ENCODE assay signal across 23 cellular contexts in the genomic region with DNA sequence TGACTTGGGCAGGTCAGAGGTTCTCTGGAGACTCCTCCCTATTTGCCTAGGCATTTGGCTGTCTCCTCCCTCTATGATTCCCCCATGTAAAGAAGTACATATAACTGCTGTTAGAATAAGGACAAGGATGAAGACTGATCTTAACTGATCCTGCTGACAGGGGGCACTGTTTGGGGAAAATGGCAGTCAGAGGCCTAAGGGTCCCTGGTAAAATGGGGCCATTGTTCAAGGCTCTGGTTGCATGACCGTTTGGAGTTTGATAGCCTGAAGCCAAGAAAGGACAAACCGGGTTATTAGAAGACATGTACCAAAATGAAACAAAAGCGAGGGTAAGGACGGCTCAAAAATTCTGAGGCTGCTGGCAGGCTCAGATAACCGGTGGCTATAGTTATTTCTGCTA.
DNase-seq lines count a peak whose midpoint lies in the region; ATAC-seq, FAIRE-seq and TF ChIP-seq lines count a peak whose summit lies in the region.
"Had no signal": no experiment of that assay in that cellular context is flagged by ENCODE, and none has a peak within 500 bp of the region (broad histone marks: within the 10 kb centered on the region; RNA-seq: fewer than 3 reads in every experiment).

No MANE protein-coding gene starts in this region.

- no CpG with 5 or more reads among the region's 5 CpGs for WGBS in H9 (ENCODE audit: extremely low coverage, insufficient read length, low lambda C conversion rate)
- WGBS in esophagus muscularis mucosa = 69% methylated on average over 5 of the region's 5 CpGs
- 78 to 89% methylated on average over 5 of the region's 5 CpGs for WGBS in sigmoid colon, 2 donors

- H4K20me1 ChIP-seq in H9 (ENCODE audit: control insufficient read depth, insufficient read depth, insufficient read length) (no peaks in the 10 kb centered on the region), astrocyte (ENCODE audit: insufficient read depth, low read length) (no peaks in the 10 kb centered on the region)
- H4K20me1 ChIP-seq: BLaER1 treated with 17β-estradiol and CSF1 and Interleukin-3, amounts not matched to agents 10 nM and 100 nM had no signal

- no peaks in the 10 kb centered on the region for H3K4me1 Mint-ChIP-seq in H9
- peaks cover 5% of the 10 kb centered on the region for H3K4me1 Mint-ChIP-seq in astrocyte (ENCODE audit: low read depth, unreplicated experiment)
- H3K4me1 Mint-ChIP-seq: B cell had no signal

- no peaks in the 10 kb centered on the region for H3K36me3 ChIP-seq in astrocyte (ENCODE audit: insufficient read depth, low read length)
- no peaks in the 10 kb centered on the region for H3K36me3 ChIP-seq in esophagus muscularis mucosa
- no peaks in the 10 kb centered on the region for H3K36me3 ChIP-seq in sigmoid colon

- no peak overlapping the region for H2BK5ac ChIP-seq in H9 (ENCODE audit: insufficient read length, low read length)

- H3K4ac ChIP-seq in H9 (ENCODE audit: low read depth, low read length) = no peak overlapping the region

- no peak overlapping the region for H2BK120ac ChIP-seq in H9 (ENCODE audit: low read depth, low read length, poor library complexity, severe bottlenecking)

- TF ChIP-seq EP300 in esophagus muscularis mucosa (IDR thresholded peaks at IDR 0.05) (no peak), sigmoid colon (IDR thresholded peaks at IDR 0.05) (no peak)

- H3K79me2 ChIP-seq in H9 (ENCODE audit: insufficient read depth, low read length) (no peaks in the 10 kb centered on the region; the same call in 1 of the 2 replicates), astrocyte (ENCODE audit: insufficient read depth, low read length) (peaks cover 14% of the 10 kb centered on the region)

- intact Hi-C loops in esophagus muscularis mucosa (cut with DNase I) = no loop called here
- intact Hi-C loops in sigmoid colon (cut with DNase I) = no loop called here

- H2BK12ac ChIP-seq in H9 (ENCODE audit: insufficient read length, low read depth, low read length) = no peak overlapping the region

- H3K4me3 Mint-ChIP-seq in H9 (no peak overlapping the region), astrocyte (ENCODE audit: unreplicated experiment) (no peak overlapping the region)
- H3K4me3 Mint-ChIP-seq: B cell; CD4-positive, alpha-beta T cell; CD8-positive, alpha-beta T cell had no signal

- no peak overlapping the region for H2AK5ac ChIP-seq in H9 (ENCODE audit: insufficient read length, low read length)

- H3T11ph ChIP-seq in H9 (ENCODE audit: low read length) = no peak overlapping the region

- no peaks in the 10 kb centered on the region; the same call in 1 of the 2 replicates for H3K27me3 Mint-ChIP-seq in H9 (ENCODE audit: low read depth)
- H3K27me3 Mint-ChIP-seq in astrocyte (ENCODE audit: low read depth, unreplicated experiment) = no peaks in the 10 kb centered on the region
- H3K27me3 Mint-ChIP-seq: B cell; CD4-positive, alpha-beta T cell had no signal

- H3K56ac ChIP-seq in H9 (ENCODE audit: insufficient read length, low read depth, low read length) = no peak overlapping the region

- no peak overlapping the region for H3K23ac ChIP-seq in H9 (ENCODE audit: insufficient read length, low read depth, low read length)

- no peak overlapping the region for H4K5ac ChIP-seq in H9 (ENCODE audit: insufficient read length, low read depth, low read length)

- no peak overlapping the region for H4K91ac ChIP-seq in H9 (ENCODE audit: insufficient read length, low read depth, low read length)

- peaks cover 21 to 40% of the 10 kb centered on the region in 2 experiments for H3K9me3 Mint-ChIP-seq in H9
- H3K9me3 Mint-ChIP-seq in astrocyte (ENCODE audit: unreplicated experiment) = peaks cover 31% of the 10 kb centered on the region

- H2AFZ ChIP-seq in H9 (ENCODE audit: low read length) = no peak overlapping the region
- H2AFZ ChIP-seq in astrocyte (ENCODE audit: low read depth, low read length) = no peak overlapping the region

- no peaks in the 10 kb centered on the region for H3K4me1 ChIP-seq in H9 (ENCODE audit: insufficient read depth, low read length)
- peaks cover 6% of the 10 kb centered on the region for H3K4me1 ChIP-seq in astrocyte (ENCODE audit: insufficient read depth, low read length)
- no peaks in the 10 kb centered on the region for H3K4me1 ChIP-seq in esophagus muscularis mucosa
- no peaks in the 10 kb centered on the region for H3K4me1 ChIP-seq in sigmoid colon
- H3K4me1 ChIP-seq: A549, Caco-2 had no signal

- TF ChIP-seq POLR2A in esophagus muscularis mucosa (IDR thresholded peaks at IDR 0.05; ENCODE audit: low read depth) (no peak), sigmoid colon (IDR thresholded peaks at IDR 0.05) (no peak)

- H3K27ac Mint-ChIP-seq in H9 (no peak overlapping the region), astrocyte (ENCODE audit: unreplicated experiment) (no peak overlapping the region)
- H3K27ac Mint-ChIP-seq: B cell; CD4-positive, alpha-beta T cell; CD8-positive, alpha-beta T cell had no signal

- no peak overlapping the region for H4K8ac ChIP-seq in H9 (replicated peaks; ENCODE audit: insufficient read length, low read depth, low read length)

- DNase-seq in H9 (no peak), RPMI7951 (ENCODE audit: low read depth) (peak; percentile 54), astrocyte (ENCODE audit: low read depth) (no peak), esophagus muscularis mucosa (ENCODE audit: extremely low spot score) (peak; percentile 50), pons (ENCODE audit: low spot score) (no peak), sigmoid colon (no peak), NCI-H1092 treated with DMSO at 0.1 percent for 48 hours (lab: John Stamatoyannopoulos, UW) (no peak)
- DNase-seq: AML-193; Caco-2; Calu3; CD4-positive, alpha-beta T cell; CD8-positive, alpha-beta T cell; DMS79 treated with DMSO at 0.1 percent for 48 hours; GF-D8 had no signal

- peaks cover 31% of the 10 kb centered on the region for H3K9me3 ChIP-seq in H9 (ENCODE audit: control insufficient read depth, low read depth, low read length)
- peaks cover 7% of the 10 kb centered on the region for H3K9me3 ChIP-seq in astrocyte (ENCODE audit: insufficient read depth, low read depth, low read length)
- peaks cover 0 to 29% (median 17%) of the 10 kb centered on the region in 4 donors for H3K9me3 ChIP-seq in esophagus muscularis mucosa
- H3K9me3 ChIP-seq in sigmoid colon = peaks cover 0 to 7% (median 1%) of the 10 kb centered on the region in 4 donors
- H3K9me3 ChIP-seq: A549 had no signal

- no peak overlapping the region for H2BK15ac ChIP-seq in H9 (ENCODE audit: low read depth, low read length)

- TF ChIP-seq CTCF in H9 (conservative IDR thresholded peaks at IDR 0.05) (0 out of 3 replicates have a peak, but pooled peaks have one; percentile 20), astrocyte (IDR thresholded peaks at IDR 0.05; ENCODE audit: insufficient read depth, low read depth, low read length) (no peak), esophagus muscularis mucosa (IDR thresholded peaks at IDR 0.05) (no peak), sigmoid colon (IDR thresholded peaks at IDR 0.05) (no peak)

- H3K27ac ChIP-seq in H9 (ENCODE audit: insufficient read length, low read depth, low read length) = no peak overlapping the region
- no peak overlapping the region for H3K27ac ChIP-seq in astrocyte (ENCODE audit: low read depth, low read length)
- H3K27ac ChIP-seq in esophagus muscularis mucosa (replicated peaks in 1 of 4) = no peak overlapping the region
- no peak overlapping the region for H3K27ac ChIP-seq in sigmoid colon
- H3K27ac ChIP-seq: 22Rv1; A549; BLaER1 treated with 17β-estradiol and CSF1 and Interleukin-3, amounts not matched to agents 10 nM and 100 nM; C4-2B had no signal

- ATAC-seq in GM21447 (IDR thresholded peaks at IDR 0.05; ENCODE audit: unreplicated experiment) = no peak
- ATAC-seq: A549; CD8-positive, alpha-beta T cell had no signal

- FAIRE-seq in astrocyte (lab: Jason Lieb, UNC) = peak; percentile 41
- FAIRE-seq: A549, D721Med, G401.6, GM12891 had no signal

- no peaks in the 10 kb centered on the region for H3K27me3 ChIP-seq in H9 (ENCODE audit: insufficient read depth, low read length)
- H3K27me3 ChIP-seq in astrocyte (ENCODE audit: insufficient read depth, low read length) = no peaks in the 10 kb centered on the region
- H3K27me3 ChIP-seq in esophagus muscularis mucosa = no peaks in the 10 kb centered on the region
- H3K27me3 ChIP-seq in sigmoid colon = no peaks in the 10 kb centered on the region
- H3K27me3 ChIP-seq: BLaER1 treated with 17β-estradiol and CSF1 and Interleukin-3, amounts not matched to agents 10 nM and 100 nM had no signal

- no peak overlapping the region for H3K4me2 ChIP-seq in H9 (ENCODE audit: insufficient read depth, insufficient read length, low read length)
- H3K4me2 ChIP-seq in astrocyte (ENCODE audit: low read length) = no peak overlapping the region
- H3K4me2 ChIP-seq: A549; BLaER1 treated with 17β-estradiol and CSF1 and Interleukin-3, amounts not matched to agents 10 nM and 100 nM had no signal

- no peaks in the 10 kb centered on the region for H3K79me1 ChIP-seq in H9 (ENCODE audit: insufficient read depth, low read depth, low read length, poor library complexity, severe bottlenecking)

- H2BK20ac ChIP-seq in H9 (ENCODE audit: low read depth, low read length, poor library complexity, severe bottlenecking) = no peak overlapping the region

- H3K14ac ChIP-seq in H9 (ENCODE audit: insufficient read depth, low read length) = no peak overlapping the region

- H3K4me3 ChIP-seq in astrocyte (ENCODE audit: insufficient read depth, low read depth, low read length) (no peak overlapping the region), esophagus muscularis mucosa (no peak overlapping the region), sigmoid colon (no peak overlapping the region)
- H3K4me3 ChIP-seq: A549; BLaER1 treated with 17β-estradiol and CSF1 and Interleukin-3, amounts not matched to agents 10 nM and 100 nM had no signal

- H3K9ac ChIP-seq in H9 (ENCODE audit: extremely low read depth, insufficient read length, low read length) = no peak overlapping the region
- H3K9ac ChIP-seq in astrocyte (ENCODE audit: low read length) = no peak overlapping the region
- H3K9ac ChIP-seq: BLaER1 treated with 17β-estradiol and CSF1 and Interleukin-3, amounts not matched to agents 10 nM and 100 nM had no signal

- peaks cover 18 to 33% (median 29%) of the 10 kb centered on the region in 3 experiments for H3K36me3 Mint-ChIP-seq in H9 (ENCODE audit: insufficient read depth in 1 of 3, low read depth in 3 of 3)
- peaks cover 22% of the 10 kb centered on the region for H3K36me3 Mint-ChIP-seq in astrocyte (ENCODE audit: low read depth, unreplicated experiment)
- H3K36me3 Mint-ChIP-seq: CD8-positive, alpha-beta T cell had no signal

- H3K18ac ChIP-seq in H9 (ENCODE audit: insufficient read length, low read depth, low read length) = no peak overlapping the region

- no peaks in the 10 kb centered on the region for H3K23me2 ChIP-seq in H9 (ENCODE audit: insufficient read length, low read depth, low read length, poor library complexity, severe bottlenecking)

Comparison
In these comparisons a context has a peak if more than half of its experiments do, and no peak if none do; other contexts are left out.
1. DNase-seq: peak in RPMI7951 (single experiment) and esophagus muscularis mucosa (single experiment); none in H9 (single experiment), astrocyte (single experiment), pons (single experiment), sigmoid colon (single experiment) and NCI-H1092 treated with DMSO at 0.1 percent for 48 hours (single experiment).